Comparison of ENCODE assay signal across 9 cellular contexts in the genomic region with DNA sequence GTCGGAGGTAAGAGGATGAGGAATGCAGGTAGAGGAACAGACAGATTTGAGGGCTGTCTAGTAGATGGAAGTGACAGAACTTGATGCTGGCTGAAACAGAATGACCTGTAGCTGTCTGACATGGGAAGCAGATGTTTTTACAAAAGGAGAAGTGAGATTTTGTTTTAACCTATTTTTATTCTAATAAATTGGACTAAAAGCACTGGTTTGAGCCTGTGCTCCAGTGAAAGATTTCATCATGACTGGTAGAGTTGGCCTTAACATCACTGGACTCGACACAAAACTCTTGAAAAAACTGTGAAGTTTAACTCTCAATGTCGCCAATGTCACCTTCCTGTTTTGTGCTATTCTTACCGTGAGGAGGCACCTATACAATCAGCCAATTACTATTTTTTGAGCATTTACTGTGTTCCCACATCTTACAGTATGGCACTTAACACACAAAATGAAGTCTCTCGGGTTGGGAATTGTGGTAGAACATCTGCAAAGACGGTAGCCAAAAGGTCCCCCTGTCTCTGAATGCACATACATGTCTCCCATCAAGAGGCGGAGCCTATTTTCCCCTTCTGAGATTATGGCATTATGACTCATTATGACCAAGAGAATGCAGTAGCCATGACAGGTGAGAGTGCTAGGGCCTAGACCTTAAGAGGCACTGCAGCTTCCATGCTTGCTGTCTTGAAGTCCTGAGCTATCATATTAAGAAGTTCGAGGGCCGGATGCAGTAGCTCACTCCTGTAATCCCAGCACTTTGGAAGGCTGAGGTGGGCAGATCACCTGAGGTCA.
DNase-seq lines count a peak whose midpoint lies in the region; ATAC-seq lines count a peak whose summit lies in the region.
"Had no signal": no experiment of that assay in that cellular context is flagged by ENCODE, and none has a peak within 500 bp of the region (broad histone marks: within the 10 kb centered on the region; RNA-seq: fewer than 3 reads in every experiment).

No MANE protein-coding gene starts in this region.

- H3K4me3 Mint-ChIP-seq in activated T-helper 1 cell treated with anti-CD3 and anti-CD28 coated beads, Interleukin-12 subunit alpha, Interleukin-12 subunit beta, Interleukin-2, Interleukin-4 antibody, amounts not matched to agents 30 ng/mL and 10 ng/mL and 1 ng/mL, durations not matched to agents 14 hours and 24 hours and 36 hours = no peak overlapping the region
- H3K4me3 Mint-ChIP-seq: immature natural killer cell had no signal

- no peaks in the 10 kb centered on the region for H3K27me3 ChIP-seq in skeletal muscle satellite cell (ENCODE audit: control insufficient read depth, insufficient read depth, low read length)
- H3K27me3 ChIP-seq: pancreas had no signal

- H3K4me2 ChIP-seq in skeletal muscle satellite cell (ENCODE audit: low read length) = no peak overlapping the region

- H3K36me3 ChIP-seq in skeletal muscle satellite cell (ENCODE audit: insufficient read depth, low read length) = no peaks in the 10 kb centered on the region
- H3K36me3 ChIP-seq: pancreas had no signal

- ATAC-seq in GM19035 (IDR thresholded peaks at IDR 0.05; ENCODE audit: unreplicated experiment) (peak; percentile 69), HG02678 (IDR thresholded peaks at IDR 0.05; ENCODE audit: unreplicated experiment) (peak; percentile 67)
- ATAC-seq: pancreas had no signal

- H3K4me3 ChIP-seq in skeletal muscle satellite cell (ENCODE audit: low read length) = no peak overlapping the region
- H3K4me3 ChIP-seq: pancreas had no signal

- peaks cover 70% of the 10 kb centered on the region for H3K4me1 ChIP-seq in skeletal muscle satellite cell (ENCODE audit: control insufficient read depth, insufficient read depth, low read length)
- H3K4me1 ChIP-seq: pancreas had no signal

- intact Hi-C loops in activated T-helper 1 cell treated with anti-CD3 and anti-CD28 coated beads, Interleukin-12 subunit alpha, Interleukin-12 subunit beta, Interleukin-2, Interleukin-4 antibody, amounts not matched to agents 30 ng/mL and 10 ng/mL and 1 ng/mL, durations not matched to agents 14 hours and 24 hours and 36 hours (cut with micrococcal nuclease) = no loop called here

- H3K9me3 Mint-ChIP-seq in activated T-helper 1 cell treated with anti-CD3 and anti-CD28 coated beads, Interleukin-12 subunit alpha, Interleukin-12 subunit beta, Interleukin-2, Interleukin-4 antibody, amounts not matched to agents 30 ng/mL and 10 ng/mL and 1 ng/mL, durations not matched to agents 14 hours and 24 hours and 36 hours = no peaks in the 10 kb centered on the region

- no peaks in the 10 kb centered on the region for H3K36me3 Mint-ChIP-seq in activated T-helper 1 cell treated with anti-CD3 and anti-CD28 coated beads, Interleukin-12 subunit alpha, Interleukin-12 subunit beta, Interleukin-2, Interleukin-4 antibody, amounts not matched to agents 30 ng/mL and 10 ng/mL and 1 ng/mL, durations not matched to agents 14 hours and 24 hours and 36 hours (ENCODE audit: low read depth)
- H3K36me3 Mint-ChIP-seq: immature natural killer cell had no signal

- peak overlapping the region; percentile 49 for H3K9ac ChIP-seq in skeletal muscle satellite cell (ENCODE audit: low read depth, low read length)

- no peaks in the 10 kb centered on the region for H3K9me3 ChIP-seq in skeletal muscle satellite cell (replicated peaks; ENCODE audit: low read length)
- H3K9me3 ChIP-seq: pancreas had no signal

- no peak overlapping the region for H3K27ac ChIP-seq in substantia nigra (ENCODE audit: low read depth, low read length, poor library complexity, severe bottlenecking)
- H3K27ac ChIP-seq: pancreas had no signal

- peak; percentile 44 for DNase-seq in NAMALWA (ENCODE audit: low spot score)
- DNase-seq in activated T-helper 1 cell treated with anti-CD3 and anti-CD28 coated beads, Interleukin-12 subunit alpha, Interleukin-12 subunit beta, Interleukin-2, Interleukin-4 antibody, amounts not matched to agents 30 ng/mL and 10 ng/mL and 1 ng/mL, durations not matched to agents 14 hours and 24 hours and 36 hours (ENCODE audit: low spot score) = no peak
- no peak for DNase-seq in substantia nigra (lab: John Stamatoyannopoulos, UW)
- DNase-seq in central memory CD4-positive, alpha-beta T cell = no peak
- DNase-seq: immature natural killer cell, pancreas had no signal

- peaks cover 8% of the 10 kb centered on the region for H3K27me3 Mint-ChIP-seq in activated T-helper 1 cell treated with anti-CD3 and anti-CD28 coated beads, Interleukin-12 subunit alpha, Interleukin-12 subunit beta, Interleukin-2, Interleukin-4 antibody, amounts not matched to agents 30 ng/mL and 10 ng/mL and 1 ng/mL, durations not matched to agents 14 hours and 24 hours and 36 hours (ENCODE audit: insufficient read depth)

- no peak overlapping the region for H3K27ac Mint-ChIP-seq in activated T-helper 1 cell treated with anti-CD3 and anti-CD28 coated beads, Interleukin-12 subunit alpha, Interleukin-12 subunit beta, Interleukin-2, Interleukin-4 antibody, amounts not matched to agents 30 ng/mL and 10 ng/mL and 1 ng/mL, durations not matched to agents 14 hours and 24 hours and 36 hours
- H3K27ac Mint-ChIP-seq: immature natural killer cell had no signal

- H3K4me1 Mint-ChIP-seq in activated T-helper 1 cell treated with anti-CD3 and anti-CD28 coated beads, Interleukin-12 subunit alpha, Interleukin-12 subunit beta, Interleukin-2, Interleukin-4 antibody, amounts not matched to agents 30 ng/mL and 10 ng/mL and 1 ng/mL, durations not matched to agents 14 hours and 24 hours and 36 hours (ENCODE audit: low read depth) = no peaks in the 10 kb centered on the region
- H3K4me1 Mint-ChIP-seq: immature natural killer cell had no signal
